In genomic region chr4:186587416-186588018, GRCh38 we compare ENCODE assay signal across 8 cellular contexts. TPM values are rescaled to one million over a fixed set of nuclear protein-coding genes. Genes with fewer than 3 reads are reported as not detected.
DNase-seq lines count a peak whose midpoint lies in the region; ATAC-seq lines count a peak whose summit lies in the region.

No MANE protein-coding gene starts in this region.

- H3K4me3 Mint-ChIP-seq in activated CD4-positive, alpha-beta T cell treated with anti-CD3 and anti-CD28 coated beads, Interleukin-2, amount 10 ng/mL, durations not matched to agents 24 days and 14 days = no peak overlapping the region
- H3K4me3 Mint-ChIP-seq in memory B cell = no peak overlapping the region

- in situ Hi-C loops in G401 (cut with HindIII; ENCODE audit: low sequenced_read_pairs) = no loop called here

- H3K27me3 Mint-ChIP-seq in activated CD4-positive, alpha-beta T cell treated with anti-CD3 and anti-CD28 coated beads, Interleukin-2, amount 10 ng/mL, durations not matched to agents 24 days and 14 days = no peaks in the 10 kb centered on the region
- H3K27me3 Mint-ChIP-seq in memory B cell = no peaks in the 10 kb centered on the region

- no peaks in the 10 kb centered on the region for H3K9me3 Mint-ChIP-seq in activated CD4-positive, alpha-beta T cell treated with anti-CD3 and anti-CD28 coated beads, Interleukin-2, amount 10 ng/mL, durations not matched to agents 24 days and 14 days
- H3K9me3 Mint-ChIP-seq in memory B cell = no peaks in the 10 kb centered on the region

- H3K36me3 Mint-ChIP-seq in activated CD4-positive, alpha-beta T cell treated with anti-CD3 and anti-CD28 coated beads, Interleukin-2, amount 10 ng/mL, durations not matched to agents 24 days and 14 days (ENCODE audit: low read depth) = no peaks in the 10 kb centered on the region
- no peaks in the 10 kb centered on the region for H3K36me3 Mint-ChIP-seq in memory B cell

- H3K4me1 Mint-ChIP-seq in activated CD4-positive, alpha-beta T cell treated with anti-CD3 and anti-CD28 coated beads, Interleukin-2, amount 10 ng/mL, durations not matched to agents 24 days and 14 days = no peaks in the 10 kb centered on the region
- H3K4me1 Mint-ChIP-seq in memory B cell = no peaks in the 10 kb centered on the region

- H3K27ac Mint-ChIP-seq in activated CD4-positive, alpha-beta T cell treated with anti-CD3 and anti-CD28 coated beads, Interleukin-2, amount 10 ng/mL, durations not matched to agents 24 days and 14 days = no peak overlapping the region
- H3K27ac Mint-ChIP-seq in memory B cell = no peak overlapping the region

- ATAC-seq in GM21367 (IDR thresholded peaks at IDR 0.05; ENCODE audit: unreplicated experiment) (peak; percentile 85), memory B cell (ENCODE audit: low read depth) (no peak)

- intact Hi-C loops in activated CD4-positive, alpha-beta T cell treated with anti-CD3 and anti-CD28 coated beads, Interleukin-2, amount 10 ng/mL, durations not matched to agents 24 days and 14 days (cut with micrococcal nuclease) = loop anchor here (1.0 to 5.0 kb wide), 2 partner anchors 290 to 520 kb away; partner anchors contain the start of gene TLR3

- DNase-seq in G401 (ENCODE audit: low spot score) (peak; percentile 65), LHCN-M2 (ENCODE audit: low read depth) (peak; percentile 49), memory B cell (ENCODE audit: low spot score in 2 of 2) (peak; percentile 43 to 45), NCI-H187 treated with DMSO at 0.1 percent for 48 hours (lab: John Stamatoyannopoulos, UW) (no peak)
- DNase-seq in activated CD4-positive, alpha-beta T cell treated with anti-CD3 and anti-CD28 coated beads, Interleukin-2, amount 10 ng/mL, durations not matched to agents 24 days and 14 days = peak; percentile 85
- peak; percentile 49 for DNase-seq in effector CD4-positive, alpha-beta T cell
- DNase-seq in stimulated activated CD8-positive, alpha-beta memory T cell treated with anti-CD3 and anti-CD28 coated beads, Interleukin-4, amount 100 ng/mL, for 24 hours (ENCODE audit: low read depth) = peak; percentile 37

RNA-seq across cellular contexts. Expression of gene MTNR1A, which starts 32.1 kb away (rescaled TPM):
- total RNA-seq in G401 (2014; rRNA removed; shearing (Covaris generic)) = not detected in 2 replicates
- not detected in 2 replicates for total RNA-seq in LHCN-M2 (2014; rRNA removed)
- not detected for polyA plus RNA-seq in LHCN-M2 (2012)
- not detected in 2 replicates for total RNA-seq in activated CD4-positive, alpha-beta T cell treated with anti-CD3 and anti-CD28 coated beads, Interleukin-2, amount 10 ng/mL, durations not matched to agents 24 days and 14 days
